8 cellular contexts compared by ENCODE assay signal in genomic region chr5:71778678-71779276, GRCh38. TPM values are rescaled to one million over a fixed set of nuclear protein-coding genes. Genes with fewer than 3 reads are reported as not detected.
DNase-seq lines count a peak whose midpoint lies in the region; ATAC-seq and TF ChIP-seq lines count a peak whose summit lies in the region.

No MANE protein-coding gene starts in this region.

- no peak overlapping the region for H3K4me3 Mint-ChIP-seq in WTC11
- H3K4me3 Mint-ChIP-seq in stimulated activated memory B cell treated with anti-CD40 and anti-IgM and Interleukin-4, amounts not matched to agents 10 μg/mL and 1 μg/mL and 100 μg/mL, for 72 hours: no peak overlapping the region

- ATAC-seq in WTC11 (peak; percentile 54; the same call in 1 of the 2 replicates), HG03469 (IDR thresholded peaks at IDR 0.05; ENCODE audit: unreplicated experiment) (no peak), GM19351 (IDR thresholded peaks at IDR 0.05; ENCODE audit: unreplicated experiment) (no peak)
- ATAC-seq in stimulated activated memory B cell treated with anti-CD40 and anti-IgM and Interleukin-4, amounts not matched to agents 10 μg/mL and 1 μg/mL and 100 μg/mL, for 72 hours: no peak

- no peak overlapping the region for H3K27ac Mint-ChIP-seq in WTC11
- no peak overlapping the region for H3K27ac Mint-ChIP-seq in stimulated activated memory B cell treated with anti-CD40 and anti-IgM and Interleukin-4, amounts not matched to agents 10 μg/mL and 1 μg/mL and 100 μg/mL, for 72 hours

- peaks cover 9% of the 10 kb centered on the region; the same call in 1 of the 2 replicates for H3K4me1 Mint-ChIP-seq in WTC11
- H3K4me1 Mint-ChIP-seq in stimulated activated memory B cell treated with anti-CD40 and anti-IgM and Interleukin-4, amounts not matched to agents 10 μg/mL and 1 μg/mL and 100 μg/mL, for 72 hours: peaks cover 18% of the 10 kb centered on the region

- H3K27me3 Mint-ChIP-seq in WTC11 (ENCODE audit: low read depth): no peaks in the 10 kb centered on the region; the same call in 1 of the 2 replicates
- H3K27me3 Mint-ChIP-seq in stimulated activated memory B cell treated with anti-CD40 and anti-IgM and Interleukin-4, amounts not matched to agents 10 μg/mL and 1 μg/mL and 100 μg/mL, for 72 hours: peaks cover 2% of the 10 kb centered on the region

- DNase-seq in EH (ENCODE audit: low read depth): peak; percentile 57
- peak; percentile 34 for DNase-seq in LNCaP clone FGC (ENCODE audit: low read depth)
- DNase-seq in WTC11 (ENCODE audit: low spot score): no peak
- DNase-seq in kidney tubule cell (ENCODE audit: low spot score): peak; percentile 43
- no peak for DNase-seq in activated naive CD4-positive, alpha-beta T cell treated with anti-CD3 and anti-CD28 coated beads, Interleukin-2, amount 50 U/mL, for 16 hours

- POLR2A ChIA-PET in WTC11 (lab: Charles Lee): no interaction called here

- H3K9me3 Mint-ChIP-seq in WTC11: no peaks in the 10 kb centered on the region
- H3K9me3 Mint-ChIP-seq in stimulated activated memory B cell treated with anti-CD40 and anti-IgM and Interleukin-4, amounts not matched to agents 10 μg/mL and 1 μg/mL and 100 μg/mL, for 72 hours: no peaks in the 10 kb centered on the region

- no peak overlapping the region for H3K4me3 ChIP-seq in LNCaP clone FGC (ENCODE audit: low read depth, low read length)

- H3K36me3 Mint-ChIP-seq in WTC11: no peaks in the 10 kb centered on the region
- no peaks in the 10 kb centered on the region for H3K36me3 Mint-ChIP-seq in stimulated activated memory B cell treated with anti-CD40 and anti-IgM and Interleukin-4, amounts not matched to agents 10 μg/mL and 1 μg/mL and 100 μg/mL, for 72 hours

- TF ChIP-seq CTCF in LNCaP clone FGC (IDR thresholded peaks at IDR 0.05; ENCODE audit: control insufficient read depth, extremely low read depth, insufficient read depth) (peak; percentile 92), WTC11 (IDR thresholded peaks at IDR 0.05) (no peak)

- CTCF ChIA-PET in WTC11 (lab: Charles Lee): no interaction called here

TF ChIP-seq in WTC11, 78 proteins besides CTCF, POLR2A, EP300 and RAD21:
- TF ChIP-seq FOXP1 (CRISPR knock-in tag; IDR thresholded peaks at IDR 0.05; ENCODE audit: borderline replicate concordance) (no peak), NFE2L1 (CRISPR knock-in tag; IDR thresholded peaks at IDR 0.05) (no peak), TCF7 (CRISPR knock-in tag; IDR thresholded peaks at IDR 0.05; ENCODE audit: low read depth) (no peak), MAX (CRISPR knock-in tag; IDR thresholded peaks at IDR 0.05) (no peak), ZNF425 (CRISPR knock-in tag; conservative IDR thresholded peaks at IDR 0.05) (no peak), NFYB (CRISPR knock-in tag; conservative IDR thresholded peaks at IDR 0.05; ENCODE audit: low read depth) (no peak), SOX15 (CRISPR knock-in tag; IDR thresholded peaks at IDR 0.05) (no peak), HMGA2 (CRISPR knock-in tag; IDR thresholded peaks at IDR 0.05) (no peak), ZSCAN18 (CRISPR knock-in tag; IDR thresholded peaks at IDR 0.05) (no peak), AFF4 (CRISPR knock-in tag; IDR thresholded peaks at IDR 0.05; ENCODE audit: borderline replicate concordance) (no peak), ZMAT4 (CRISPR knock-in tag; IDR thresholded peaks at IDR 0.05) (no peak), TEAD1 (CRISPR knock-in tag; IDR thresholded peaks at IDR 0.05) (no peak), KAT7 (CRISPR knock-in tag; IDR thresholded peaks at IDR 0.05; ENCODE audit: borderline replicate concordance) (no peak)

RNA-seq across cellular contexts. Expression of gene CARTPT, which starts 59.7 kb away (rescaled TPM):
- not detected in 3 replicates for total RNA-seq in WTC11 (2021)

Comparison
In these comparisons a context has a peak if more than half of its experiments do, and no peak if none do; other contexts are left out.
1. DNase-seq: peak in EH (single experiment), LNCaP clone FGC (single experiment) and kidney tubule cell (single experiment); none in WTC11 (single experiment) and activated naive CD4-positive, alpha-beta T cell treated with anti-CD3 and anti-CD28 coated beads, Interleukin-2, amount 50 U/mL, for 16 hours (single experiment).